ENCODE assay signal across 8 cellular contexts in the genomic region with DNA sequence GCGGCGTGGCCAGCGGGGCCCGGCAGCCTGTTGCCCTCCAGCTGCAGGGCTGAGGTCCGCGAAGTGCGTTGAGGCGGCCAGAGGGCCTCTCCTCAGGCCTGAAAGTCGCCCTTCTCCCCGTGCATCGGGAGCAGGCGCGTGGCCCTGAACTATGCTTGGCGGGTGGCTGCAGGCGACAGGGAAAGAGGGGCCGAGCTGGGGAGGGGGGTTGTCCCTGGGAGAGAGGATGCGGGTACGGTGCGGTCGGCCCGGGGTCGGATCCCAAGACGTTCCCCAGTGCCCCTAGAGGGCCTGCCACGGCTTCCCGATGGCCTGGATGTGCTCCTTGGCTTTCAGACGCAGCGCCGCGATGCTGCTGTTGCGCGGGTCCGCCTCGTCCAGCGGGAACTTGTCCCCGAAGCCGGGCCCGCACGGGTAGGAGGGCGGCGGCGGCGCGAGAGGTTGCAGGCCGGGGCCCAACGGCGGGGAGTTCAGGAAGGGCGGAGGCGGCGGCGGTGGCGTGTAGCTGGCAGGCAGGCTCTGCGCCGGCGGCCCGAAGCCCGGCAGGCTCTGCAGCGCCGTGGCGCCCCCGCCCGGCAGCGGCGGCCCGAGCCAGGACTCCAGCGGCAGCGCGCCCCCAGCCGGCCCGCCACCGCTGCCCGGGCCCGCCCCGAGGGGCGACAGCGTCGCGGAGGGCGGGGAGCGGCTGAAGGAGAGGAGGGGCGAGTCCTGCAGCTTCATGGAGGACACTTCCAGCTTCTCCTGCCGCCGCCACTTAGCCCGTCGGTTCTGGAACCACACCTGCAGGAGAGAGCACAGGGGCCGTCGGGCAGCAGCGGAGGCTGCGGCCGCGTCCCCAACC. TPM values are rescaled to one million over a fixed set of nuclear protein-coding genes. Genes with fewer than 3 reads are reported as not detected.
DNase-seq lines count a peak whose midpoint lies in the region; ATAC-seq, FAIRE-seq and TF ChIP-seq lines count a peak whose summit lies in the region.

No MANE protein-coding gene starts in this region.

- peak; percentile 81 for ATAC-seq in stimulated activated naive CD8-positive, alpha-beta T cell treated with anti-CD3 and anti-CD28 coated beads, Interleukin-15, amount 100 ng/mL, for 72 hours
- ATAC-seq in HG03469 (IDR thresholded peaks at IDR 0.05; ENCODE audit: unreplicated experiment): no peak

- H3K36me3 Mint-ChIP-seq in activated T-helper 1 cell treated with anti-CD3 and anti-CD28 coated beads, Interleukin-12 subunit alpha, Interleukin-12 subunit beta, Interleukin-2, Interleukin-4 antibody, amounts not matched to agents 30 ng/mL and 10 ng/mL and 1 ng/mL, durations not matched to agents 14 hours and 24 hours and 36 hours (ENCODE audit: low read depth): no peaks in the 10 kb centered on the region

- no peaks in the 10 kb centered on the region for H3K9me3 Mint-ChIP-seq in activated T-helper 1 cell treated with anti-CD3 and anti-CD28 coated beads, Interleukin-12 subunit alpha, Interleukin-12 subunit beta, Interleukin-2, Interleukin-4 antibody, amounts not matched to agents 30 ng/mL and 10 ng/mL and 1 ng/mL, durations not matched to agents 14 hours and 24 hours and 36 hours
- no peaks in the 10 kb centered on the region for H3K9me3 Mint-ChIP-seq in stimulated activated naive CD8-positive, alpha-beta T cell treated with anti-CD3 and anti-CD28 coated beads, Interleukin-15, amount 100 ng/mL, for 72 hours

- H3K9ac ChIP-seq in keratinocyte (ENCODE audit: control insufficient read depth, extremely low read depth, insufficient read depth, low read length): no peak overlapping the region

- peak; percentile 36 to 85 for DNase-seq in cardiac muscle cell (ENCODE audit: low read depth in 1 of 2, low spot score in 1 of 2)
- no peak for DNase-seq in cardiac septum (ENCODE audit: low spot score)
- peak; percentile 59 for DNase-seq in NCI-H1092 (lab: John Stamatoyannopoulos, UW)
- DNase-seq in activated T-helper 1 cell treated with anti-CD3 and anti-CD28 coated beads, Interleukin-12 subunit alpha, Interleukin-12 subunit beta, Interleukin-2, Interleukin-4 antibody, amounts not matched to agents 30 ng/mL and 10 ng/mL and 1 ng/mL, durations not matched to agents 14 hours and 24 hours and 36 hours (ENCODE audit: low spot score): peak; percentile 14
- DNase-seq in keratinocyte (ENCODE audit: low read depth, low spot score): no peak
- DNase-seq in stimulated activated naive CD8-positive, alpha-beta T cell treated with anti-CD3 and anti-CD28 coated beads, Interleukin-15, amount 100 ng/mL, for 72 hours: peak; percentile 67 to 70
- no peak for DNase-seq in anterior cingulate cortex (lab: John Stamatoyannopoulos, UW)

- H3K36me3 ChIP-seq in cardiac muscle cell: no peaks in the 10 kb centered on the region
- H3K36me3 ChIP-seq in keratinocyte (ENCODE audit: control insufficient read depth in 2 of 2, extremely low read depth in 1 of 2, insufficient read depth in 2 of 2, low read length in 2 of 2): no peaks in the 10 kb centered on the region

- no peak overlapping the region for H2AFZ ChIP-seq in keratinocyte (ENCODE audit: control insufficient read depth, low read length)

- peak overlapping the region; percentile 30 for H3K4me2 ChIP-seq in keratinocyte (ENCODE audit: control insufficient read depth, extremely low read depth, insufficient read depth, low read depth, low read length)

- intact Hi-C loops in cardiac septum (cut with DNase I): no loop called here
- intact Hi-C loops in activated T-helper 1 cell treated with anti-CD3 and anti-CD28 coated beads, Interleukin-12 subunit alpha, Interleukin-12 subunit beta, Interleukin-2, Interleukin-4 antibody, amounts not matched to agents 30 ng/mL and 10 ng/mL and 1 ng/mL, durations not matched to agents 14 hours and 24 hours and 36 hours (cut with micrococcal nuclease): loop anchor here (1.0 to 5.0 kb wide), 3 partner anchors 132 to 1832 kb away; a partner anchor contains a TSS

- H3K4me1 Mint-ChIP-seq in activated T-helper 1 cell treated with anti-CD3 and anti-CD28 coated beads, Interleukin-12 subunit alpha, Interleukin-12 subunit beta, Interleukin-2, Interleukin-4 antibody, amounts not matched to agents 30 ng/mL and 10 ng/mL and 1 ng/mL, durations not matched to agents 14 hours and 24 hours and 36 hours (ENCODE audit: low read depth): peaks cover 13% of the 10 kb centered on the region
- H3K4me1 Mint-ChIP-seq in stimulated activated naive CD8-positive, alpha-beta T cell treated with anti-CD3 and anti-CD28 coated beads, Interleukin-15, amount 100 ng/mL, for 72 hours: peaks cover 48% of the 10 kb centered on the region

- TF ChIP-seq CTCF in cardiac muscle cell (IDR thresholded peaks at IDR 0.05; ENCODE audit: low read depth, low read length) (no peak), keratinocyte (optimal IDR thresholded peaks at IDR 0.05 in 1 of 3, IDR thresholded peaks at IDR 0.05 in 1 of 3, conservative IDR thresholded peaks at IDR 0.05 in 1 of 3; ENCODE audit: extremely low read depth in 1 of 3, insufficient read depth in 2 of 3, low read length in 3 of 3) (peak in 2 of 3 experiments; percentile 15 to 60)

- peaks cover 5% of the 10 kb centered on the region for H4K20me1 ChIP-seq in keratinocyte (ENCODE audit: control insufficient read depth, extremely low read depth, insufficient read depth, low read length)

- no peaks in the 10 kb centered on the region for H3K79me2 ChIP-seq in keratinocyte (ENCODE audit: control insufficient read depth, insufficient read depth, low read length)

- peaks cover 2% of the 10 kb centered on the region for H3K9me1 ChIP-seq in keratinocyte (ENCODE audit: control insufficient read depth, extremely low read depth, insufficient read depth, low read length)

- no peak for FAIRE-seq in keratinocyte (lab: Jason Lieb, UNC)

- H3K4me3 ChIP-seq in cardiac muscle cell: peak overlapping the region; percentile 33
- H3K4me3 ChIP-seq in keratinocyte (ENCODE audit: control insufficient read depth in 2 of 3, extremely low read depth in 1 of 3, insufficient read depth in 2 of 3, low read depth in 1 of 3, low read length in 3 of 3): peak overlapping the region in 1 of 3 experiments; percentile 20

- H3K27me3 ChIP-seq in cardiac muscle cell: peaks cover 100% of the 10 kb centered on the region
- H3K27me3 ChIP-seq in keratinocyte (ENCODE audit: control insufficient read depth, extremely low read depth, insufficient read depth, low read length): peaks cover 99% of the 10 kb centered on the region

- peak overlapping the region; percentile 49 for H3K4me3 Mint-ChIP-seq in activated T-helper 1 cell treated with anti-CD3 and anti-CD28 coated beads, Interleukin-12 subunit alpha, Interleukin-12 subunit beta, Interleukin-2, Interleukin-4 antibody, amounts not matched to agents 30 ng/mL and 10 ng/mL and 1 ng/mL, durations not matched to agents 14 hours and 24 hours and 36 hours
- H3K4me3 Mint-ChIP-seq in stimulated activated naive CD8-positive, alpha-beta T cell treated with anti-CD3 and anti-CD28 coated beads, Interleukin-15, amount 100 ng/mL, for 72 hours: peak overlapping the region; percentile 72 to 78

- H3K27ac Mint-ChIP-seq in activated T-helper 1 cell treated with anti-CD3 and anti-CD28 coated beads, Interleukin-12 subunit alpha, Interleukin-12 subunit beta, Interleukin-2, Interleukin-4 antibody, amounts not matched to agents 30 ng/mL and 10 ng/mL and 1 ng/mL, durations not matched to agents 14 hours and 24 hours and 36 hours: no peak overlapping the region
- no peak overlapping the region for H3K27ac Mint-ChIP-seq in stimulated activated naive CD8-positive, alpha-beta T cell treated with anti-CD3 and anti-CD28 coated beads, Interleukin-15, amount 100 ng/mL, for 72 hours

- dilution Hi-C loops in keratinocyte (cut with MboI; ENCODE audit: extremely low pct_ligation_motif_present, low sequenced_read_pairs): no loop called here

- H3K27ac ChIP-seq in cardiac muscle cell: no peak overlapping the region
- H3K27ac ChIP-seq in keratinocyte (ENCODE audit: control insufficient read depth, insufficient read depth, low read length): no peak overlapping the region

- no peaks in the 10 kb centered on the region for H3K9me3 ChIP-seq in cardiac muscle cell (ENCODE audit: low read depth)
- H3K9me3 ChIP-seq in keratinocyte (ENCODE audit: control insufficient read depth, low read depth, low read length): no peaks in the 10 kb centered on the region

- no peaks in the 10 kb centered on the region for H3K4me1 ChIP-seq in cardiac muscle cell (ENCODE audit: low read depth)
- H3K4me1 ChIP-seq in keratinocyte (ENCODE audit: control insufficient read depth, extremely low read depth, insufficient read depth, low read length): peaks cover 8% of the 10 kb centered on the region

- H3K27me3 Mint-ChIP-seq in activated T-helper 1 cell treated with anti-CD3 and anti-CD28 coated beads, Interleukin-12 subunit alpha, Interleukin-12 subunit beta, Interleukin-2, Interleukin-4 antibody, amounts not matched to agents 30 ng/mL and 10 ng/mL and 1 ng/mL, durations not matched to agents 14 hours and 24 hours and 36 hours (ENCODE audit: insufficient read depth): peaks cover 74% of the 10 kb centered on the region
- H3K27me3 Mint-ChIP-seq in stimulated activated naive CD8-positive, alpha-beta T cell treated with anti-CD3 and anti-CD28 coated beads, Interleukin-15, amount 100 ng/mL, for 72 hours: peaks cover 93% of the 10 kb centered on the region

RNA-seq across cellular contexts. Expression of a gene that starts 4.3 kb away (rescaled TPM):
- 0.06 TPM in 1 of 2 replicates, not detected in the other for total RNA-seq in cardiac muscle cell
- polyA plus RNA-seq in cardiac muscle cell: 0.12 and 0.21 TPM in 2 replicates
- not detected for total RNA-seq in cardiac septum
- not detected in 2 replicates for total RNA-seq in activated T-helper 1 cell treated with anti-CD3 and anti-CD28 coated beads, Interleukin-12 subunit alpha, Interleukin-12 subunit beta, Interleukin-2, Interleukin-4 antibody, amounts not matched to agents 30 ng/mL and 10 ng/mL and 1 ng/mL, durations not matched to agents 14 hours and 24 hours and 36 hours
- polyA plus RNA-seq in keratinocyte: not detected in 3 replicates
- not detected for polyA plus RNA-seq in keratinocyte (2011; ENCODE audit: low read depth)
- not detected in 2 replicates for polyA plus RNA-seq in keratinocyte (2011; cell fraction: cytosol; rRNA removed)
- polyA plus RNA-seq in keratinocyte (2011; cell fraction: nucleus; rRNA removed): not detected in 2 replicates
- polyA plus RNA-seq in keratinocyte (2012; ENCODE audit: low replicate concordance): not detected in 2 replicates
- polyA minus RNA-seq in keratinocyte: not detected in 3 replicates
- polyA minus RNA-seq in keratinocyte (2011; cell fraction: cytosol; rRNA and poly(A)+ RNA removed): not detected
- not detected in 2 replicates for polyA minus RNA-seq in keratinocyte (2011; cell fraction: nucleus; rRNA and poly(A)+ RNA removed)

RNA-seq across cellular contexts. Expression of a gene that starts 49.0 kb away (rescaled TPM):
- total RNA-seq in cardiac muscle cell: 0.42 and 1.2 TPM in 2 replicates
- not detected in 2 replicates for polyA plus RNA-seq in cardiac muscle cell
- not detected for total RNA-seq in cardiac septum
- total RNA-seq in activated T-helper 1 cell treated with anti-CD3 and anti-CD28 coated beads, Interleukin-12 subunit alpha, Interleukin-12 subunit beta, Interleukin-2, Interleukin-4 antibody, amounts not matched to agents 30 ng/mL and 10 ng/mL and 1 ng/mL, durations not matched to agents 14 hours and 24 hours and 36 hours: not detected in 2 replicates
- not detected in 3 replicates for polyA plus RNA-seq in keratinocyte
- not detected for polyA plus RNA-seq in keratinocyte (2011; ENCODE audit: low read depth)
- polyA plus RNA-seq in keratinocyte (2011; cell fraction: cytosol; rRNA removed): not detected in 2 replicates
- not detected in 2 replicates for polyA plus RNA-seq in keratinocyte (2011; cell fraction: nucleus; rRNA removed)
- polyA plus RNA-seq in keratinocyte (2012; ENCODE audit: low replicate concordance): not detected in 2 replicates
- polyA minus RNA-seq in keratinocyte: not detected in 3 replicates
- not detected for polyA minus RNA-seq in keratinocyte (2011; cell fraction: cytosol; rRNA and poly(A)+ RNA removed)
- not detected in 2 replicates for polyA minus RNA-seq in keratinocyte (2011; cell fraction: nucleus; rRNA and poly(A)+ RNA removed)

RNA-seq across cellular contexts. Expression of a gene that starts 49.5 kb away (rescaled TPM):
- total RNA-seq in cardiac muscle cell: not detected in 2 replicates
- not detected in 2 replicates for polyA plus RNA-seq in cardiac muscle cell
- not detected for total RNA-seq in cardiac septum
- total RNA-seq in activated T-helper 1 cell treated with anti-CD3 and anti-CD28 coated beads, Interleukin-12 subunit alpha, Interleukin-12 subunit beta, Interleukin-2, Interleukin-4 antibody, amounts not matched to agents 30 ng/mL and 10 ng/mL and 1 ng/mL, durations not matched to agents 14 hours and 24 hours and 36 hours: not detected in 2 replicates
- not detected in 3 replicates for polyA plus RNA-seq in keratinocyte
- not detected for polyA plus RNA-seq in keratinocyte (2011; ENCODE audit: low read depth)
- polyA plus RNA-seq in keratinocyte (2011; cell fraction: cytosol; rRNA removed): not detected in 2 replicates
- polyA plus RNA-seq in keratinocyte (2011; cell fraction: nucleus; rRNA removed): not detected in 2 replicates
- polyA plus RNA-seq in keratinocyte (2012; ENCODE audit: low replicate concordance): not detected in 2 replicates
- not detected in 3 replicates for polyA minus RNA-seq in keratinocyte
- polyA minus RNA-seq in keratinocyte (2011; cell fraction: cytosol; rRNA and poly(A)+ RNA removed): not detected
- not detected in 2 replicates for polyA minus RNA-seq in keratinocyte (2011; cell fraction: nucleus; rRNA and poly(A)+ RNA removed)

Comparison
In these comparisons a context has a peak if more than half of its experiments do, and no peak if none do; other contexts are left out.
1. DNase-seq: peak in cardiac muscle cell (2 of 2), NCI-H1092 (single experiment), activated T-helper 1 cell treated with anti-CD3 and anti-CD28 coated beads, Interleukin-12 subunit alpha, Interleukin-12 subunit beta, Interleukin-2, Interleukin-4 antibody, amounts not matched to agents 30 ng/mL and 10 ng/mL and 1 ng/mL, durations not matched to agents 14 hours and 24 hours and 36 hours (single experiment) and stimulated activated naive CD8-positive, alpha-beta T cell treated with anti-CD3 and anti-CD28 coated beads, Interleukin-15, amount 100 ng/mL, for 72 hours (2 of 2); none in cardiac septum (single experiment), keratinocyte (single experiment) and anterior cingulate cortex (0 of 58).